ENCODE assay signal across 21 cellular contexts in the genomic region with DNA sequence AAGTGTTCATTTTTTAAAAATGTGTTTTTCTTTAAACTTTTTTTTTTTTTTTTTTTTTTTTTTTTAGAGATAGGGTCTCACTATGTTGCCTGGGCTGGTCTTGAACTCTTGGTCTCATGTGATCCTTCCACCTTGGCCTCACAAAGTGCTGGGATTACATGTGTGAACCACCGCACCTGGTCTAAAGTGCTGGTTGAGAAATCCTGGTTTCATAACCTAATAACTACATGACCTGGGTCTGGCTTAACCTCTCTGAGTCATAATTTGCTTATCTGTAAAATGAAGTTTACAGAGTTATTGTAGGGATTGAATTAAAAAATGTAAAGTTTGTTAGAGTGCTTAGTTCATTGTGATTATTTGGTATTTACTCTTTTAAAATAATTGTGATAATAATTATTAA. TPM values are rescaled to one million over a fixed set of nuclear protein-coding genes. Genes with fewer than 3 reads are reported as not detected.
DNase-seq lines count a peak whose midpoint lies in the region; ATAC-seq and TF ChIP-seq lines count a peak whose summit lies in the region.
"Had no signal": no experiment of that assay in that cellular context is flagged by ENCODE, and none has a peak within 500 bp of the region (broad histone marks: within the 10 kb centered on the region; RNA-seq: fewer than 3 reads in every experiment).

No MANE protein-coding gene starts in this region.

- H3K9me3 ChIP-seq in breast epithelium = no peaks in the 10 kb centered on the region
- H3K9me3 ChIP-seq in mammary epithelial cell (replicated peaks; ENCODE audit: insufficient read depth, low read length) = no peaks in the 10 kb centered on the region
- H3K9me3 ChIP-seq in upper lobe of right lung = no peaks in the 10 kb centered on the region
- H3K9me3 ChIP-seq: BLaER1, neutrophil, uterus had no signal

- H3K36me3 Mint-ChIP-seq in MCF 10A (ENCODE audit: insufficient read depth, unreplicated experiment) = no peaks in the 10 kb centered on the region

- H3K27ac ChIP-seq in breast epithelium (no peak overlapping the region), mammary epithelial cell (ENCODE audit: insufficient read depth, low read depth, low read length) (no peak overlapping the region), upper lobe of right lung (no peak overlapping the region)
- H3K27ac ChIP-seq: BLaER1, KMS-11, neutrophil had no signal

- no peaks in the 10 kb centered on the region for H3K9me3 Mint-ChIP-seq in MCF 10A (ENCODE audit: unreplicated experiment)
- H3K9me3 Mint-ChIP-seq: activated T-cell treated with anti-CD3 and anti-CD28 coated beads, Interleukin-2, amount 50 U/mL, for 72 hours had no signal

- CTCF ChIA-PET in MCF 10A (lab: Yijun Ruan, JAX) (no interaction called here), mammary epithelial cell (lab: Charles Lee; ENCODE audit: low non-redundant PET) (no interaction called here)

- H3K27me3 ChIP-seq in breast epithelium (no peaks in the 10 kb centered on the region), mammary epithelial cell (ENCODE audit: insufficient read depth, low read length) (no peaks in the 10 kb centered on the region), upper lobe of right lung (no peaks in the 10 kb centered on the region)
- H3K27me3 ChIP-seq: BLaER1, neutrophil, uterus had no signal

- H3K36me3 ChIP-seq in breast epithelium (no peaks in the 10 kb centered on the region), mammary epithelial cell (ENCODE audit: insufficient read depth, low read length) (no peaks in the 10 kb centered on the region), upper lobe of right lung (peaks cover 4% of the 10 kb centered on the region)
- H3K36me3 ChIP-seq: BLaER1, neutrophil, uterus had no signal

- H3K27ac Mint-ChIP-seq in MCF 10A (ENCODE audit: low read depth, unreplicated experiment) = no peak overlapping the region
- H3K27ac Mint-ChIP-seq: activated CD8-positive, alpha-beta T cell treated with anti-CD3 and anti-CD28 coated beads, Interleukin-2, amount 10 ng/mL, durations not matched to agents 7 days and 5 days; activated T-cell treated with anti-CD3 and anti-CD28 coated beads, Interleukin-2, amount 50 U/mL, for 72 hours had no signal

- H3K79me2 ChIP-seq in mammary epithelial cell (ENCODE audit: insufficient read depth, low read length) = no peaks in the 10 kb centered on the region

- H3K4me3 ChIP-seq in breast epithelium (no peak overlapping the region), mammary epithelial cell (replicated peaks in 1 of 3; ENCODE audit: insufficient read depth in 1 of 3, low read depth in 2 of 3, low read length in 3 of 3) (no peak overlapping the region), upper lobe of right lung (no peak overlapping the region)
- H3K4me3 ChIP-seq: BLaER1, uterus had no signal

- TF ChIP-seq CTCF in MCF 10A (IDR thresholded peaks at IDR 0.05; ENCODE audit: unreplicated experiment) (no peak), breast epithelium (IDR thresholded peaks at IDR 0.05) (no peak), mammary epithelial cell (conservative IDR thresholded peaks at IDR 0.05 in 1 of 2, IDR thresholded peaks at IDR 0.05 in 1 of 2; ENCODE audit: extremely low read depth in 1 of 2, insufficient read depth in 1 of 2, low read depth in 1 of 2, low read length in 2 of 2) (no peak), upper lobe of right lung (IDR thresholded peaks at IDR 0.05) (no peak)

- H3K4me3 Mint-ChIP-seq in MCF 10A (ENCODE audit: unreplicated experiment) = no peak overlapping the region
- H3K4me3 Mint-ChIP-seq: activated CD8-positive, alpha-beta T cell treated with anti-CD3 and anti-CD28 coated beads, Interleukin-2, amount 10 ng/mL, durations not matched to agents 7 days and 5 days; activated T-cell treated with anti-CD3 and anti-CD28 coated beads, Interleukin-2, amount 50 U/mL, for 72 hours had no signal

- dilution Hi-C loops in mammary epithelial cell (cut with HindIII; ENCODE audit: low sequenced_read_pairs) = no loop called here

- H3K4me2 ChIP-seq in mammary epithelial cell (ENCODE audit: insufficient read depth, low read depth, low read length) = no peak overlapping the region
- H3K4me2 ChIP-seq: BLaER1, KMS-11 had no signal

- DNase-seq in MCF 10A (ENCODE audit: unreplicated experiment) = peak; percentile 77
- DNase-seq in breast epithelium (ENCODE audit: low spot score in 2 of 2) = no peak
- DNase-seq in mammary epithelial cell = peak; percentile 35
- DNase-seq in left lobe of liver (ENCODE audit: low spot score) = peak; percentile 80
- DNase-seq in upper lobe of right lung = no peak
- DNase-seq in NCI-H2196 treated with DMSO at 0.1 percent for 48 hours (lab: John Stamatoyannopoulos, UW; ENCODE audit: unreplicated experiment) = no peak
- DNase-seq in NAMALWA (ENCODE audit: low spot score) = no peak
- DNase-seq in Ammon's horn (ENCODE audit: low spot score) = no peak
- DNase-seq: activated CD8-positive, alpha-beta T cell treated with anti-CD3 and anti-CD28 coated beads, Interleukin-2, amount 10 ng/mL, durations not matched to agents 7 days and 5 days; activated naive CD4-positive, alpha-beta T cell treated with anti-CD3 and anti-CD28 coated beads, Interleukin-2, amount 50 U/mL, for 16 hours; aorta; effector memory CD4-positive, alpha-beta T cell; NCI-H510A treated with DMSO at 0.1 percent for 48 hours; substantia nigra; T-helper 9 cell; uterus had no signal

- no peak overlapping the region for H3K9ac ChIP-seq in mammary epithelial cell (ENCODE audit: insufficient read depth, low read length)
- H3K9ac ChIP-seq: BLaER1, KMS-11 had no signal

- WGBS in mammary epithelial cell (ENCODE audit: low coverage, missing lambda C conversion rate) = 90% methylated on average over 1 of the region's 1 CpG

- intact Hi-C loops in MCF 10A (cut with micrococcal nuclease) = no loop called here
- intact Hi-C loops in breast epithelium (cut with DNase I; ENCODE audit: low total_unique reads) = no loop called here
- intact Hi-C loops in mammary epithelial cell (cut with micrococcal nuclease) = no loop called here
- intact Hi-C loops in upper lobe of right lung (cut with DNase I) = no loop called here

- ATAC-seq in left lobe of liver = peak; percentile 69
- ATAC-seq in upper lobe of right lung = peak; percentile 65
- ATAC-seq: activated CD8-positive, alpha-beta T cell treated with anti-CD3 and anti-CD28 coated beads, Interleukin-2, amount 10 ng/mL, durations not matched to agents 7 days and 5 days; activated T-cell treated with anti-CD3 and anti-CD28 coated beads, Interleukin-2, amount 50 U/mL, for 72 hours had no signal

- POLR2A ChIA-PET in MCF 10A (lab: Yijun Ruan, JAX) = interaction anchor here (0.9 to 1.3 kb wide), 3 partner anchors 18 to 20 kb away, joined by 3 to 5 read pairs (median 4); no protein-coding TSS in a partner anchor

- H4K20me1 ChIP-seq in mammary epithelial cell (ENCODE audit: insufficient read depth, low read length) = no peaks in the 10 kb centered on the region
- H4K20me1 ChIP-seq: BLaER1 had no signal

- H2AFZ ChIP-seq in mammary epithelial cell (ENCODE audit: low read depth, low read length) = no peak overlapping the region

- no peak for TF ChIP-seq POLR2A in breast epithelium (IDR thresholded peaks at IDR 0.05)

- H3K27me3 Mint-ChIP-seq in MCF 10A (ENCODE audit: insufficient read depth, unreplicated experiment) = no peaks in the 10 kb centered on the region

- no peaks in the 10 kb centered on the region for H3K4me1 Mint-ChIP-seq in MCF 10A (ENCODE audit: insufficient read depth, unreplicated experiment)

- in situ Hi-C loops in mammary epithelial cell (cut with MboI; ENCODE audit: low sequenced_read_pairs in 2 of 2) = no loop called here

- H3K4me1 ChIP-seq in breast epithelium (no peaks in the 10 kb centered on the region), mammary epithelial cell (ENCODE audit: insufficient read depth, low read length) (no peaks in the 10 kb centered on the region), upper lobe of right lung (no peaks in the 10 kb centered on the region)
- H3K4me1 ChIP-seq: BLaER1 had no signal

- BruUV-seq in MCF 10A (replicated peaks; lab: Mats Ljungman, UMichigan) (no TSS peak), mammary epithelial cell (replicated peaks; lab: Mats Ljungman, UMichigan) (no TSS peak)

RNA-seq across cellular contexts. Expression of a gene that starts 5.2 kb away (rescaled TPM):
- total RNA-seq in MCF 10A (2022) (not detected in 2 replicates), breast epithelium (1 to 10 TPM in 2 of 3 donors, under 1 TPM in 1; 0.59 to 5.1 (median 1.6) TPM), mammary epithelial cell (not detected), left lobe of liver (77.7 TPM), upper lobe of right lung (1.7 TPM)
- not detected for polyA plus RNA-seq in mammary epithelial cell
- not detected for polyA minus RNA-seq in mammary epithelial cell
- total RNA-seq: A172 had no signal

Comparison
In these comparisons a context has a peak if more than half of its experiments do, and no peak if none do; other contexts are left out.
1. DNase-seq: peak in MCF 10A (single experiment), mammary epithelial cell (single experiment) and left lobe of liver (single experiment); none in breast epithelium (0 of 2), upper lobe of right lung (single experiment), NCI-H2196 treated with DMSO at 0.1 percent for 48 hours (single experiment), NAMALWA (single experiment) and Ammon's horn (single experiment).
2. RNA of a gene that starts 5.2 kb away (total RNA-seq): 77.7 TPM in left lobe of liver (single experiment); 1.7 TPM in upper lobe of right lung (single experiment), 0.59 to 5.1 TPM in breast epithelium, not detected in MCF 10A and not detected in mammary epithelial cell; every median in the first group is over 10 times any median in the second.